In the genomic region with DNA sequence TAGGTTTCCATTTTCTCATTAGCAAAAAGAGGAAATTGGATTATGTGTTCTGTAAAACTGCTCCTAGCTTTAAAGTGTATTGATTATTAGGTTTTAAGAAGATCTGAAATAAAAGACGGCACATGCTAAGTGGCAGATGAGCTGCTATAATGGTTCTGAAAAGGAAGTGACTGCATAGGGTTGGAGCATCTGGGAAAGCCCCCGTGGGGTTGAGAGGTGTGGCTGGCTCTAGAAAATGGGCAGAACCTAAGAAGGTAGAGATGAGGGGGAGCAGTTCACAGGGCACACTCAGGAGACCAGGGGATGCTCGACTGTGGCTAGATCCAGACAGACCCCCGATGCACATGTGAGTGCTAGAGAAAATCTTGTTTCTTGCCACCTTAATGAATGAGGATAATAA, we compare ENCODE assay signal across 9 cellular contexts. TPM values are rescaled to one million over a fixed set of nuclear protein-coding genes. Genes with fewer than 3 reads are reported as not detected.
DNase-seq lines count a peak whose midpoint lies in the region; ATAC-seq lines count a peak whose summit lies in the region.
"Had no signal": no experiment of that assay in that cellular context is flagged by ENCODE, and none has a peak within 500 bp of the region (broad histone marks: within the 10 kb centered on the region; RNA-seq: fewer than 3 reads in every experiment).

No MANE protein-coding gene starts in this region.

- H3K27me3 Mint-ChIP-seq in activated naive CD8-positive, alpha-beta T cell treated with anti-CD3 and anti-CD28 coated beads, Interleukin-2, amount 10 ng/mL, durations not matched to agents 7 days and 5 days: no peaks in the 10 kb centered on the region

- peak overlapping the region; percentile 52 for H3K27ac Mint-ChIP-seq in activated naive CD8-positive, alpha-beta T cell treated with anti-CD3 and anti-CD28 coated beads, Interleukin-2, amount 10 ng/mL, durations not matched to agents 7 days and 5 days

- peak; percentile 27 for DNase-seq in Daoy (ENCODE audit: low read depth)
- DNase-seq in activated naive CD8-positive, alpha-beta T cell treated with anti-CD3 and anti-CD28 coated beads, Interleukin-2, amount 10 ng/mL, durations not matched to agents 7 days and 5 days: no peak
- DNase-seq in cardiac septum (ENCODE audit: low spot score): no peak
- DNase-seq in EL: no peak
- no peak for DNase-seq in OCI-M1 (lab: John Stamatoyannopoulos, UW)
- DNase-seq: NCI-H1417 treated with DMSO at 0.1 percent for 48 hours had no signal

- peaks cover 16% of the 10 kb centered on the region for H3K4me1 Mint-ChIP-seq in activated naive CD8-positive, alpha-beta T cell treated with anti-CD3 and anti-CD28 coated beads, Interleukin-2, amount 10 ng/mL, durations not matched to agents 7 days and 5 days

- H3K36me3 Mint-ChIP-seq in activated naive CD8-positive, alpha-beta T cell treated with anti-CD3 and anti-CD28 coated beads, Interleukin-2, amount 10 ng/mL, durations not matched to agents 7 days and 5 days: peaks cover 3% of the 10 kb centered on the region

- no peak overlapping the region for H3K4me3 Mint-ChIP-seq in activated naive CD8-positive, alpha-beta T cell treated with anti-CD3 and anti-CD28 coated beads, Interleukin-2, amount 10 ng/mL, durations not matched to agents 7 days and 5 days

- peak; percentile 58 for ATAC-seq in GM21367 (IDR thresholded peaks at IDR 0.05; ENCODE audit: unreplicated experiment)
- ATAC-seq in HG03571 (IDR thresholded peaks at IDR 0.05; ENCODE audit: unreplicated experiment): peak; percentile 55
- ATAC-seq in activated naive CD8-positive, alpha-beta T cell treated with anti-CD3 and anti-CD28 coated beads, Interleukin-2, amount 10 ng/mL, durations not matched to agents 7 days and 5 days (ENCODE audit: low read depth): peak; percentile 78
- ATAC-seq in GM19455 (IDR thresholded peaks at IDR 0.05; ENCODE audit: unreplicated experiment): no peak

- H3K9me3 Mint-ChIP-seq in activated naive CD8-positive, alpha-beta T cell treated with anti-CD3 and anti-CD28 coated beads, Interleukin-2, amount 10 ng/mL, durations not matched to agents 7 days and 5 days: peaks cover 3% of the 10 kb centered on the region

- POLR2A ChIA-PET in activated naive CD8-positive, alpha-beta T cell treated with anti-CD3 and anti-CD28 coated beads, Interleukin-2, amount 10 ng/mL, durations not matched to agents 7 days and 5 days (lab: Charles Lee): no interaction called here

- intact Hi-C loops in cardiac septum (cut with DNase I): no loop called here

RNA-seq across cellular contexts. Expression of a gene that starts 1.9 kb away (rescaled TPM):
- not detected in 2 replicates for total RNA-seq in Daoy (2014; rRNA removed; shearing (Covaris generic))
- 1 to 10 TPM; 5.1 to 5.2 TPM for total RNA-seq in activated naive CD8-positive, alpha-beta T cell treated with anti-CD3 and anti-CD28 coated beads, Interleukin-2, amount 10 ng/mL, durations not matched to agents 7 days and 5 days
- total RNA-seq in cardiac septum: 0.19 TPM
